In genomic region chr10:45152726-45153125, GRCh38 we compare ENCODE assay signal across 26 cellular contexts.
"Had no signal": no experiment of that assay in that cellular context is flagged by ENCODE, and none has a peak within 500 bp of the region (broad histone marks: within the 10 kb centered on the region; RNA-seq: fewer than 3 reads in every experiment).

No MANE protein-coding gene starts in this region.

- ATAC-seq: gastrocnemius medialis; left cardiac atrium; left lung; naive thymus-derived CD4-positive, alpha-beta T cell; sciatic nerve; stimulated activated naive CD8-positive, alpha-beta T cell treated with anti-CD3 and anti-CD28 coated beads, Interleukin-15, amount 100 ng/mL, for 72 hours had no signal

- H3K4me2 ChIP-seq: neural progenitor cell, smooth muscle cell had no signal

- H2AFZ ChIP-seq: neural progenitor cell, parathyroid adenoma had no signal

- FAIRE-seq: colon had no signal

- H3K4me1 ChIP-seq: esophagus squamous epithelium, gastrocnemius medialis, left lung, neural progenitor cell, parathyroid adenoma, prostate gland, right atrium auricular region, vagina had no signal

- H3K27me3 ChIP-seq: esophagus squamous epithelium, gastrocnemius medialis, left lung, neural progenitor cell, right atrium auricular region, thyroid gland, vagina had no signal

- DNase-seq: effector CD8-positive, alpha-beta T cell; endodermal cell; esophagus squamous epithelium; gastrocnemius medialis; head of caudate nucleus; left cardiac atrium; left lung; mesendoderm; midbrain; naive thymus-derived CD4-positive, alpha-beta T cell; stimulated activated CD4-positive, alpha-beta T cell treated with anti-CD3 and anti-CD28 coated beads, Interleukin-12 subunit alpha, Interleukin-12 subunit beta, amount 100 ng/mL, for 4 hours; stimulated activated CD4-positive, alpha-beta T cell treated with anti-CD3 and anti-CD28 coated beads, Interleukin-1b, Interleukin-23, amount 100 ng/mL, for 48 hours; stimulated activated CD4-positive, alpha-beta T cell treated with anti-CD3 and anti-CD28 coated beads, Interleukin-4, amount 100 ng/mL, for 1 hour; stimulated activated CD8-positive, alpha-beta memory T cell treated with anti-CD3 and anti-CD28 coated beads, Interleukin-4, amount 100 ng/mL, for 48 hours; stimulated activated naive CD4-positive, alpha-beta T cell; stimulated activated naive CD8-positive, alpha-beta T cell treated with anti-CD3 and anti-CD28 coated beads, Interleukin-15, amount 100 ng/mL, for 72 hours; thyroid gland; trophoblast cell had no signal

- H3K36me3 ChIP-seq: esophagus squamous epithelium, gastrocnemius medialis, left lung, neural progenitor cell, prostate gland, right atrium auricular region, thyroid gland, vagina had no signal

- H3K9me3 ChIP-seq: esophagus squamous epithelium, gastrocnemius medialis, left lung, prostate gland, right atrium auricular region, thyroid gland, vagina had no signal

- H3K27ac ChIP-seq: esophagus squamous epithelium, gastrocnemius medialis, left lung, neural progenitor cell, parathyroid adenoma, prostate gland, right atrium auricular region, thyroid gland, vagina had no signal

- H3K79me2 ChIP-seq: parathyroid adenoma had no signal

- H3K9ac ChIP-seq: neural progenitor cell, parathyroid adenoma had no signal

- H3K4me3 ChIP-seq: esophagus squamous epithelium, gastrocnemius medialis, left lung, neural progenitor cell, prostate gland, right atrium auricular region, smooth muscle cell, thyroid gland, vagina had no signal
